29 cellular contexts compared by ENCODE assay signal in the genomic region with DNA sequence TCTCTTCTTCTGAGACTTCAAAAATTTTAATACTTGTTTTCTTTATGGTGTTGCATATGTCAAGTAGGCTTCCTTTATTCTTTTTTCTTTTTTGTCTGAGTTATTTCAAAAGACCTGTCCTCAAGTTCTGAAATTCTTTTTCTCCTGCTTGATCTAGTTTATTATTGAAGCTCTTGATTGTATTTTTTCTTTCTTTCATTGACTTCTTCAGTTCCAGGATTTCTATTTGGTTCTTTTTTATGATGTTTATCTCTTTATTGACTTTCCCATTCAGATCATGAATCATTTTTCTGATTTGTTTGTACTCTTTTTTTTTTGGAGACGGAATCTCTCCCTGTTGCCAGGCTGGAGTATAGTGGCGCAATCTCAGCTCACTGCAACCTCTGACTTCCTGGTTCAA.
"Had no signal": no experiment of that assay in that cellular context is flagged by ENCODE, and none has a peak within 500 bp of the region (broad histone marks: within the 10 kb centered on the region; RNA-seq: fewer than 3 reads in every experiment).

No MANE protein-coding gene starts in this region.

- H3K9me3 ChIP-seq: pancreas, prostate gland, testis, thyroid gland, vagina had no signal

- H3K4me3 ChIP-seq: left lung, lower lobe of right lung, pancreas, prostate gland, skin epidermis, stomach, testis, thyroid gland, transverse colon, upper lobe of left lung, vagina had no signal

- H3K27ac ChIP-seq: left lung, lower lobe of right lung, pancreas, prostate gland, skin epidermis, stomach, testis, thyroid gland, transverse colon, upper lobe of left lung, vagina had no signal

- FAIRE-seq: islet of Langerhans, kidney, pancreas had no signal

- DNase-seq: immature natural killer cell; kidney; left colon; left lung; lower lobe of right lung; mammary epithelial cell; mesenchymal stem cell; naive thymus-derived CD8-positive, alpha-beta T cell; nucleus accumbens; pancreas; posterior cingulate gyrus; retina; right cardiac atrium; stimulated activated CD4-positive, alpha-beta T cell treated with anti-CD3 and anti-CD28 coated beads, Interleukin-12 subunit alpha, Interleukin-12 subunit beta, amount 100 ng/mL, for 4 hours; stimulated activated CD4-positive, alpha-beta T cell treated with anti-CD3 and anti-CD28 coated beads, Interleukin-15, amount 100 ng/mL, for 24 hours; stimulated activated CD4-positive, alpha-beta T cell treated with anti-CD3 and anti-CD28 coated beads, Interleukin-2, amount 100 ng/mL, for 24 hours; stimulated activated CD4-positive, alpha-beta T cell treated with anti-CD3 and anti-CD28 coated beads, Interleukin-4, amount 100 ng/mL, for 1 hour; stimulated activated naive B cell treated with anti-CD40 and anti-IgM and Interleukin-4, amounts not matched to agents 10 μg/mL and 1 μg/mL and 100 μg/mL, for 72 hours; stimulated activated naive CD8-positive, alpha-beta T cell treated with anti-CD3 and anti-CD28 coated beads, Interleukin-15, Interleukin-2, amounts not matched to agents 100 U/mL and 50 U/mL, for 24 hours; stomach; testis; thyroid gland; transverse colon; upper lobe of left lung had no signal

- ATAC-seq: left colon; left lung; naive thymus-derived CD8-positive, alpha-beta T cell; pancreas; right cardiac atrium; sciatic nerve; stimulated activated naive B cell treated with anti-CD40 and anti-IgM and Interleukin-4, amounts not matched to agents 10 μg/mL and 1 μg/mL and 100 μg/mL, for 72 hours; stimulated activated naive CD8-positive, alpha-beta T cell treated with anti-CD3 and anti-CD28 coated beads, Interleukin-15, Interleukin-2, amounts not matched to agents 100 U/mL and 50 U/mL, for 24 hours had no signal

- H3K27me3 ChIP-seq: left lung, pancreas, stomach, testis, thyroid gland, transverse colon, upper lobe of left lung, vagina had no signal

- H3K4me1 ChIP-seq: left lung, lower lobe of right lung, pancreas, prostate gland, stomach, testis, thyroid gland, transverse colon, upper lobe of left lung, vagina had no signal
